26 cellular contexts compared by ENCODE assay signal in the genomic region with DNA sequence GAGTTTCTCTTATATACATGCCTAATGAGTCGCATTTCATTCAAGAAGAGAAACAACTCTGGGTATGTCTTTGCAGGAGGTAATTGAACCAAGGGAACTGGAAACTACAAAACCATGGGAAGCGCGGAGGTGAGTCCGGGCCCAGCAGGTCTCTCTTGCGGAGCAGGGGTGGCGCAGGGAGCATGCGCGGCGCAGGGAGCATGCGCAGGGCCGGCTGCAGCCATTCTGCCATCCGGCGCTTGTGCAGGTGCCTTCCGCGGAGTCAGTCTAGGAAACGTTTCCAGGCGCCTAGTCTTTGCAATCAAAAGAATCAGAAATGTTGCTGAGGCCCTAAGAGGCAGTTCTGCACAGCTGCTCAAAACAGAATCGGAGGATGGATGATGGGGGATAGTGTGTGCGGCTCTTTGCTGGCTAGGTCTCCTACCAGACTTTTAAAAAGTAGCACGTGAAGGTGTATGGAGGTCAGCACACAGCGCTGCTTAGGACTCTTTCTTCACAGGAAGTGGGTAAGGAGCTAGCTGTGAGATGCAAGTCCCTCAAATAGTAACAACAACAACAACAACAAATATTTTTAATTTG.
"Had no signal": no experiment of that assay in that cellular context is flagged by ENCODE, and none has a peak within 500 bp of the region (broad histone marks: within the 10 kb centered on the region; RNA-seq: fewer than 3 reads in every experiment).

No MANE protein-coding gene starts in this region.

- H3K4me3 Mint-ChIP-seq: IgD-negative memory B cell had no signal

- H3K9me3 ChIP-seq: SJCRH30 had no signal

- H3K4me3 ChIP-seq: SJCRH30 had no signal

- H3K27me3 ChIP-seq: SJCRH30 had no signal

- H3K36me3 ChIP-seq: SJCRH30 had no signal

- H3K27ac Mint-ChIP-seq: IgD-negative memory B cell had no signal

- H3K27ac ChIP-seq: HL-60, SJCRH30 had no signal

- DNase-seq: KBM-7; MV-4-11; NCI-H1048; NCI-H1105; NCI-H1417; NCI-H1436 treated with DMSO at 0.1 percent for 48 hours; NCI-H1694; NCI-H2029; NCI-H2081 treated with DMSO at 0.1 percent for 48 hours; NCI-H2171; NCI-H226; NCI-H446; NCI-H510A; NCI-H524 treated with DMSO at 0.1 percent for 48 hours; NCI-H69; NCI-H774; NK-92 treated with Interleukin-12 subunit alpha and Interleukin-12 subunit beta, amount 100 ng/mL, for 24 hours; PC-3; SHP77 treated with DMSO at 0.1 percent for 48 hours; SJCRH30 had no signal

- H3K4me1 ChIP-seq: SJCRH30 had no signal

- ATAC-seq: Panc1, PC-3, Right ventricle myocardium inferior, SK-N-SH treated with all-trans-retinoic acid at 6 μM for 48 hours had no signal

- H3K27me3 Mint-ChIP-seq: IgD-negative memory B cell had no signal

- FAIRE-seq: HTR-8/SVneo had no signal
